Comparison of ENCODE assay signal across 16 cellular contexts in genomic region chr22:42611076-42611475, GRCh38. TPM values are rescaled to one million over a fixed set of nuclear protein-coding genes. Genes with fewer than 3 reads are reported as not detected.
DNase-seq lines count a peak whose midpoint lies in the region; ATAC-seq and TF ChIP-seq lines count a peak whose summit lies in the region.
"Had no signal": no experiment of that assay in that cellular context is flagged by ENCODE, and none has a peak within 500 bp of the region (broad histone marks: within the 10 kb centered on the region; RNA-seq: fewer than 3 reads in every experiment).

No MANE protein-coding gene starts in this region.

- TF ChIP-seq CTCF in RWPE2 (IDR thresholded peaks at IDR 0.05; ENCODE audit: poor library complexity, severe bottlenecking) (no peak), fibroblast of pulmonary artery (IDR thresholded peaks at IDR 0.05; ENCODE audit: low read length, missing control alignments) (no peak)

- no peak overlapping the region for H3K9ac ChIP-seq in trophoblast cell (ENCODE audit: low read length)

- peaks cover 10% of the 10 kb centered on the region for H3K79me1 ChIP-seq in trophoblast cell (ENCODE audit: low read length)

- no peak overlapping the region for H2AFZ ChIP-seq in trophoblast cell (ENCODE audit: insufficient read depth, low read length, poor library complexity)

- H2BK12ac ChIP-seq in trophoblast cell (ENCODE audit: low read length): no peak overlapping the region

- H3K18ac ChIP-seq in trophoblast cell (ENCODE audit: low read length): no peak overlapping the region

- H4K12ac ChIP-seq in trophoblast cell (ENCODE audit: low read depth, low read length): no peak overlapping the region

- H3K27me3 ChIP-seq in RWPE2 (ENCODE audit: insufficient read depth, poor library complexity, severe bottlenecking): no peaks in the 10 kb centered on the region
- H3K27me3 ChIP-seq in trophoblast cell (ENCODE audit: insufficient read depth, low read length): no peaks in the 10 kb centered on the region
- H3K27me3 ChIP-seq in effector memory CD4-positive, alpha-beta T cell (replicated peaks; ENCODE audit: control insufficient read depth, insufficient read depth, low read length, poor library complexity, severe bottlenecking): no peaks in the 10 kb centered on the region
- H3K27me3 ChIP-seq: tibial nerve had no signal

- no peak overlapping the region for H3K4me2 ChIP-seq in trophoblast cell (ENCODE audit: low read length)

- H3K27ac ChIP-seq in RWPE2 (ENCODE audit: poor library complexity, severe bottlenecking): peak overlapping the region; percentile 51
- H3K27ac ChIP-seq in trophoblast cell (ENCODE audit: low read depth, low read length): no peak overlapping the region
- H3K27ac ChIP-seq in effector memory CD4-positive, alpha-beta T cell (ENCODE audit: insufficient read depth, low read length, poor library complexity, severe bottlenecking): no peak overlapping the region

- no peaks in the 10 kb centered on the region for H3K27me3 Mint-ChIP-seq in activated CD4-positive, alpha-beta T cell treated with anti-CD3 and anti-CD28 coated beads, Interleukin-2, amount 10 ng/mL, durations not matched to agents 24 days and 14 days

- no peak for DNase-seq in activated CD4-positive, alpha-beta T cell treated with anti-CD3 and anti-CD28 coated beads, Interleukin-2, amount 10 ng/mL, durations not matched to agents 24 days and 14 days
- no peak for DNase-seq in activated CD4-positive, alpha-beta T cell treated with anti-CD3 and anti-CD28 coated beads for 4 hours
- no peak for DNase-seq in RWPE2 (ENCODE audit: low spot score)
- DNase-seq in fibroblast of pulmonary artery (ENCODE audit: low read depth): peak; percentile 28
- DNase-seq in trophoblast cell: no peak
- DNase-seq in effector memory CD4-positive, alpha-beta T cell: no peak
- DNase-seq in superior temporal gyrus (ENCODE audit: extremely low spot score): no peak
- no peak for DNase-seq in NCI-H2107 (lab: John Stamatoyannopoulos, UW)
- DNase-seq: activated effector memory CD4-positive, alpha-beta T cell treated with anti-CD3 and anti-CD28 coated beads, Interleukin-2, amount 50 U/mL, for 16 hours; caudate nucleus; DMS 273 treated with DMSO at 0.1 percent for 48 hours; NCI-H1694; NCI-H748 treated with DMSO at 0.1 percent for 48 hours; Right ventricle myocardium superior had no signal

- peaks cover 56% of the 10 kb centered on the region for H3K36me3 ChIP-seq in RWPE2 (ENCODE audit: low read depth)
- H3K36me3 ChIP-seq in trophoblast cell (ENCODE audit: control insufficient read depth in 1 of 2, insufficient read depth in 2 of 2, low read length in 2 of 2): peaks cover 5 to 25% of the 10 kb centered on the region in 2 experiments
- H3K36me3 ChIP-seq in effector memory CD4-positive, alpha-beta T cell (ENCODE audit: control insufficient read depth, insufficient read depth, low read length): peaks cover 9% of the 10 kb centered on the region

- H3K9me3 Mint-ChIP-seq in activated CD4-positive, alpha-beta T cell treated with anti-CD3 and anti-CD28 coated beads, Interleukin-2, amount 10 ng/mL, durations not matched to agents 24 days and 14 days: no peaks in the 10 kb centered on the region

- no peak overlapping the region for H4K91ac ChIP-seq in trophoblast cell (ENCODE audit: low read depth, low read length)

- WGBS in trophoblast cell (ENCODE audit: extremely low coverage, insufficient coverage, insufficient read length): no CpG with 5 or more reads among the region's 1 CpG

- no peak overlapping the region for H3K23ac ChIP-seq in trophoblast cell (ENCODE audit: low read length)

- intact Hi-C loops in activated CD4-positive, alpha-beta T cell treated with anti-CD3 and anti-CD28 coated beads, Interleukin-2, amount 10 ng/mL, durations not matched to agents 24 days and 14 days (cut with micrococcal nuclease): loop anchor here (5.0 kb wide), 3 partner anchors 59 to 531 kb away; partner anchors contain the start of genes MCAT, NDUFA6 and SERHL2

- peaks cover 34% of the 10 kb centered on the region for H3K36me3 Mint-ChIP-seq in activated CD4-positive, alpha-beta T cell treated with anti-CD3 and anti-CD28 coated beads, Interleukin-2, amount 10 ng/mL, durations not matched to agents 24 days and 14 days (ENCODE audit: low read depth)

- H3K27ac Mint-ChIP-seq in activated CD4-positive, alpha-beta T cell treated with anti-CD3 and anti-CD28 coated beads, Interleukin-2, amount 10 ng/mL, durations not matched to agents 24 days and 14 days: peak overlapping the region; percentile 56

- H4K8ac ChIP-seq in trophoblast cell (ENCODE audit: low read depth, low read length): no peak overlapping the region

- no peaks in the 10 kb centered on the region for H3K9me3 ChIP-seq in RWPE2 (ENCODE audit: severe bottlenecking)
- H3K9me3 ChIP-seq in trophoblast cell (ENCODE audit: insufficient read depth, low read depth, low read length): no peaks in the 10 kb centered on the region
- no peaks in the 10 kb centered on the region for H3K9me3 ChIP-seq in effector memory CD4-positive, alpha-beta T cell (ENCODE audit: control insufficient read depth, low read length)
- H3K9me3 ChIP-seq: tibial nerve had no signal

- H3K4me3 Mint-ChIP-seq in activated CD4-positive, alpha-beta T cell treated with anti-CD3 and anti-CD28 coated beads, Interleukin-2, amount 10 ng/mL, durations not matched to agents 24 days and 14 days: peak overlapping the region; percentile 16

- H3K4me1 ChIP-seq in RWPE2 (ENCODE audit: insufficient read depth, poor library complexity, severe bottlenecking): peaks cover 28% of the 10 kb centered on the region
- H3K4me1 ChIP-seq in trophoblast cell (ENCODE audit: control insufficient read depth in 1 of 2, insufficient read depth in 2 of 2, low read length in 2 of 2): peaks cover 16 to 18% of the 10 kb centered on the region in 2 experiments
- peaks cover 46% of the 10 kb centered on the region for H3K4me1 ChIP-seq in effector memory CD4-positive, alpha-beta T cell (ENCODE audit: control insufficient read depth, insufficient read depth, low read length, poor library complexity, severe bottlenecking)

- no peak overlapping the region for H3K14ac ChIP-seq in trophoblast cell (ENCODE audit: low read length)

- peak overlapping the region; percentile 87 for H3K4ac ChIP-seq in trophoblast cell (ENCODE audit: low read depth, low read length)

- H2BK5ac ChIP-seq in trophoblast cell (ENCODE audit: low read depth, low read length, poor library complexity): no peak overlapping the region

- H2BK120ac ChIP-seq in trophoblast cell (ENCODE audit: insufficient read depth, low read length, poor library complexity): no peak overlapping the region

- H2AK5ac ChIP-seq in trophoblast cell (ENCODE audit: low read length): no peak overlapping the region

- H3K4me3 ChIP-seq in RWPE2 (ENCODE audit: severe bottlenecking) (no peak overlapping the region), fibroblast of pulmonary artery (replicated peaks; ENCODE audit: low read depth, low read length) (no peak overlapping the region), trophoblast cell (ENCODE audit: low read depth, low read length) (no peak overlapping the region)
- H3K4me3 ChIP-seq in effector memory CD4-positive, alpha-beta T cell (ENCODE audit: insufficient read depth, low read depth, low read length, poor library complexity, severe bottlenecking): no peak overlapping the region
- H3K4me3 ChIP-seq: skin epidermis, tibial nerve had no signal

- no peak for ATAC-seq in RWPE2 (ENCODE audit: low read depth)

- H3K79me2 ChIP-seq in trophoblast cell (ENCODE audit: control insufficient read depth, insufficient read depth, low read length, poor library complexity): peaks cover 31% of the 10 kb centered on the region

- H3K4me1 Mint-ChIP-seq in activated CD4-positive, alpha-beta T cell treated with anti-CD3 and anti-CD28 coated beads, Interleukin-2, amount 10 ng/mL, durations not matched to agents 24 days and 14 days: peaks cover 48% of the 10 kb centered on the region

RNA-seq across cellular contexts. Expression of gene POLDIP3, which starts 3.6 kb away (rescaled TPM):
- total RNA-seq in activated CD4-positive, alpha-beta T cell treated with anti-CD3 and anti-CD28 coated beads, Interleukin-2, amount 10 ng/mL, durations not matched to agents 24 days and 14 days: 75.4 and 85.3 TPM in 2 replicates
- 43.3 and 46.1 TPM in 2 replicates for polyA plus RNA-seq in trophoblast cell (2013)

RNA-seq across cellular contexts. Expression of gene ATP5MGL, which starts 29.3 kb away (rescaled TPM):
- 0.98 and 1.2 TPM in 2 replicates for total RNA-seq in activated CD4-positive, alpha-beta T cell treated with anti-CD3 and anti-CD28 coated beads, Interleukin-2, amount 10 ng/mL, durations not matched to agents 24 days and 14 days
- polyA plus RNA-seq in trophoblast cell (2013): not detected in 2 replicates

RNA-seq across cellular contexts. Expression of gene CYB5R3, which starts 38.1 kb away (rescaled TPM):
- total RNA-seq in activated CD4-positive, alpha-beta T cell treated with anti-CD3 and anti-CD28 coated beads, Interleukin-2, amount 10 ng/mL, durations not matched to agents 24 days and 14 days: 76.2 and 77.0 TPM in 2 replicates
- 155 and 156 TPM in 2 replicates for polyA plus RNA-seq in trophoblast cell (2013)

RNA-seq across cellular contexts. Expression of gene SERHL2, which starts 57.3 kb away (rescaled TPM):
- total RNA-seq in activated CD4-positive, alpha-beta T cell treated with anti-CD3 and anti-CD28 coated beads, Interleukin-2, amount 10 ng/mL, durations not matched to agents 24 days and 14 days: 2.2 and 2.3 TPM in 2 replicates
- polyA plus RNA-seq in trophoblast cell (2013): 7.1 and 7.2 TPM in 2 replicates
